ENCODE assay signal across 13 cellular contexts in genomic region chr9:110801426-110801825, GRCh38.
"Had no signal": no experiment of that assay in that cellular context is flagged by ENCODE, and none has a peak within 500 bp of the region (broad histone marks: within the 10 kb centered on the region; RNA-seq: fewer than 3 reads in every experiment).

No MANE protein-coding gene starts in this region.

- H3K36me3 Mint-ChIP-seq: naive B cell; stimulated activated effector memory CD8-positive, alpha-beta T cell treated with anti-CD3 and anti-CD28 coated beads, Interleukin-12 subunit alpha, Interleukin-12 subunit beta, amount 100 ng/mL, for 72 hours had no signal

- H3K4me1 Mint-ChIP-seq: naive B cell; stimulated activated effector memory CD8-positive, alpha-beta T cell treated with anti-CD3 and anti-CD28 coated beads, Interleukin-12 subunit alpha, Interleukin-12 subunit beta, amount 100 ng/mL, for 72 hours had no signal

- H3K27me3 ChIP-seq: colonic mucosa, neutrophil, right atrium auricular region, tibial artery, uterus had no signal

- H3K27ac Mint-ChIP-seq: activated naive CD4-positive, alpha-beta T cell treated with anti-CD3 and anti-CD28 coated beads for 36 hours; naive B cell; stimulated activated effector memory CD8-positive, alpha-beta T cell treated with anti-CD3 and anti-CD28 coated beads, Interleukin-12 subunit alpha, Interleukin-12 subunit beta, amount 100 ng/mL, for 72 hours had no signal

- H3K27me3 Mint-ChIP-seq: naive B cell had no signal

- H3K4me3 Mint-ChIP-seq: activated naive CD4-positive, alpha-beta T cell treated with anti-CD3 and anti-CD28 coated beads for 36 hours; naive B cell; stimulated activated effector memory CD8-positive, alpha-beta T cell treated with anti-CD3 and anti-CD28 coated beads, Interleukin-12 subunit alpha, Interleukin-12 subunit beta, amount 100 ng/mL, for 72 hours had no signal

- H3K9me3 ChIP-seq: colonic mucosa, lower lobe of right lung, neutrophil, right atrium auricular region, tibial artery, uterus had no signal

- H3K4me1 ChIP-seq: colonic mucosa, lower lobe of right lung, right atrium auricular region, uterus had no signal

- FAIRE-seq: small intestine had no signal

- DNase-seq: activated CD4-positive, alpha-beta T cell treated with anti-CD3 and anti-CD28 coated beads for 48 hours; activated naive CD4-positive, alpha-beta T cell treated with anti-CD3 and anti-CD28 coated beads for 36 hours; colonic mucosa; effector CD8-positive, alpha-beta T cell; lower lobe of right lung; midbrain; naive B cell; small intestine; tibial artery; uterus had no signal

- H3K36me3 ChIP-seq: colonic mucosa, lower lobe of right lung, neutrophil, right atrium auricular region, tibial artery, uterus had no signal

- H3K9me3 Mint-ChIP-seq: activated naive CD4-positive, alpha-beta T cell treated with anti-CD3 and anti-CD28 coated beads for 36 hours had no signal

- H3K27ac ChIP-seq: colonic mucosa, lower lobe of right lung, neutrophil, tibial artery, uterus had no signal

- ATAC-seq: lower lobe of right lung; stimulated activated effector memory CD8-positive, alpha-beta T cell treated with anti-CD3 and anti-CD28 coated beads, Interleukin-12 subunit alpha, Interleukin-12 subunit beta, amount 100 ng/mL, for 72 hours had no signal

- H3K4me3 ChIP-seq: colonic mucosa, lower lobe of right lung, right atrium auricular region, tibial artery, uterus had no signal
